14 cellular contexts compared by ENCODE assay signal in the genomic region with DNA sequence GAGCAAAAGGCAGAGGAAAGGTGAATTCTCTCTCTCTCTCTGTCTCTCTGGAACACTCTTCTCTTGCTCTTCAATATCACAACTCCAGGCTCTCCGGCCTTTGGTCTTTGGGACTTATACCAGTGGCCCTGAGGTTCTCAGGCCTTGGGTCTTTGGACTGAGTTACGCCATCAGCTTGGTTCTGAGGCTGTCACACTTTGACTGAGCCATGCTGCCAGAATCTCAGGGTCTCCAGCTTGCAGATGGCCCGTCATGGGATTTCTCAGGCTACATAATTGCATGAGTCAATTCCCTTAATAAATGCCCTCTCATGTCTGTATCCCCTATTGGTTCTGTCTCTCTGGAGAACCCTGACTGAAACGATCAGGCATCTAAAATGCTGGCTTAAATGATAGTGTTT. TPM values are rescaled to one million over a fixed set of nuclear protein-coding genes. Genes with fewer than 3 reads are reported as not detected.
"Had no signal": no experiment of that assay in that cellular context is flagged by ENCODE, and none has a peak within 500 bp of the region (broad histone marks: within the 10 kb centered on the region; RNA-seq: fewer than 3 reads in every experiment).

No MANE protein-coding gene starts in this region.

- ATAC-seq: heart right ventricle, left lobe of liver, mucosa of descending colon, pancreas had no signal

- H3K4me3 Mint-ChIP-seq: T-helper 1 cell treated with Interleukin-12 subunit alpha and Interleukin-12 subunit beta and Interleukin-4 antibody, amounts not matched to agents 30 μg/mL and 1 μg/mL, for 36 hours had no signal

- DNase-seq: activated CD4-positive, alpha-beta T cell treated with anti-CD3 and anti-CD28 coated beads for 4 hours; heart right ventricle; islet precursor cell; mammary epithelial cell; mucosa of descending colon; pancreas; SK-N-SH had no signal

RNA-seq across cellular contexts. Expression of gene BTN1A1, which starts 29.5 kb away (rescaled TPM):
- total RNA-seq: astrocyte, frontal cortex, heart right ventricle, left lobe of liver, mammary epithelial cell, mucosa of descending colon, pancreas, renal cortical epithelial cell, subcutaneous adipose tissue, tibial nerve had no signal
